Comparison of ENCODE assay signal across 8 cellular contexts in the genomic region with DNA sequence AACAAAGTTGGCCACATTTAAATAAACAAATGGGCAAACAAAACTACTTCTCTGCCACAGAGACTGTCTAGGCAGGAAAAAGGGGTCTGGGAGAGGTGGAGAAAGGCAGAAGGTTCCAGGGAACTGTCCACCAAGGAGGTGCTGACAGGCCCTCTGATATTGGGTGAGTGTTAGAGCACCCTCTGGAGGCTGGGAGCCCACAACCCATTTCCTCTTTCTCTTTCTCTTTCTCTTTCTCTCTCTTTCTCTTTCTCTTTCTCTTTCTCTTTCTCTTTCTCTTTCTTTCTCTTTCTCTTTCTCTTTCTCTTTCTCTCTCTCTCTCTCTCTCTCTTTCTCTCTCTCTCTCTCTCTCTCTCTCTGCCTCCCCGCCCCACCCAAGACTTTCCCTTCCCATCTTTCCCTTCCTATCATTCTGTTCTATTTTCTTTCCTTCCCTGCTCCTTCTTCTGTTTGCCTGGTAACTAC.
DNase-seq lines count a peak whose midpoint lies in the region; ATAC-seq and TF ChIP-seq lines count a peak whose summit lies in the region.

No MANE protein-coding gene starts in this region.

- peak; percentile 86 for ATAC-seq in SK-N-SH treated with all-trans-retinoic acid at 6 μM for 48 hours

- no peak overlapping the region for H2AFZ ChIP-seq in GM23248

- no peak overlapping the region for H3K4me2 ChIP-seq in GM23248 (ENCODE audit: unreplicated experiment)

- H3K27me3 ChIP-seq in GM23248 (replicated peaks; ENCODE audit: insufficient read depth) (peaks cover 2% of the 10 kb centered on the region; the same call in 1 of the 2 replicates), esophagus muscularis mucosa (no peaks in the 10 kb centered on the region), ovary (no peaks in the 10 kb centered on the region)

- no peaks in the 10 kb centered on the region for H3K9me3 ChIP-seq in GM23248 (ENCODE audit: low read depth)
- no peaks in the 10 kb centered on the region for H3K9me3 ChIP-seq in esophagus muscularis mucosa
- H3K9me3 ChIP-seq in ovary = no peaks in the 10 kb centered on the region

- H3K9me2 ChIP-seq in GM23248 (ENCODE audit: insufficient read depth) = no peaks in the 10 kb centered on the region

- no peaks in the 10 kb centered on the region for H4K20me1 ChIP-seq in GM23248 (ENCODE audit: insufficient read depth)

- no peak for TF ChIP-seq POLR2A in esophagus muscularis mucosa (IDR thresholded peaks at IDR 0.05; ENCODE audit: low read depth)
- no peak for TF ChIP-seq POLR2A in ovary (IDR thresholded peaks at IDR 0.05)

- TF ChIP-seq EP300 in esophagus muscularis mucosa (IDR thresholded peaks at IDR 0.05) (no peak), ovary (IDR thresholded peaks at IDR 0.05) (no peak)

- DNase-seq in stimulated activated CD4-positive, alpha-beta T cell treated with anti-CD3 and anti-CD28 coated beads, Interleukin-1b, Interleukin-23, amount 100 ng/mL, for 48 hours = peak; percentile 16
- DNase-seq in stimulated activated CD4-positive, alpha-beta T cell treated with anti-CD3 and anti-CD28 coated beads, Interleukin-2, amount 100 ng/mL, for 48 hours = no peak
- peak; percentile 60 for DNase-seq in GM23248
- no peak for DNase-seq in esophagus muscularis mucosa (ENCODE audit: extremely low spot score)
- peak in 4 of 5 donors; percentile 20 to 36 (median 26) for DNase-seq in ovary
- DNase-seq in activated T-cell treated with anti-CD3 and anti-CD28 coated beads for 4 hours = no peak

- H3K79me2 ChIP-seq in GM23248 (ENCODE audit: insufficient read depth) = no peaks in the 10 kb centered on the region

- H3K36me3 Mint-ChIP-seq in IgD-negative memory B cell = no peaks in the 10 kb centered on the region

- H3K4me1 ChIP-seq in GM23248 (ENCODE audit: insufficient read depth) (no peaks in the 10 kb centered on the region), esophagus muscularis mucosa (no peaks in the 10 kb centered on the region), ovary (ENCODE audit: insufficient read depth) (no peaks in the 10 kb centered on the region)

- H3K27ac Mint-ChIP-seq in IgD-negative memory B cell = peak overlapping the region in 1 of 3 donors; percentile 65

- H3K4me3 ChIP-seq in GM23248 (no peak overlapping the region), esophagus muscularis mucosa (no peak overlapping the region), ovary (no peak overlapping the region)

- intact Hi-C loops in esophagus muscularis mucosa (cut with DNase I) (no loop called here), ovary (cut with DNase I) (no loop called here)

- 38 to 46% methylated on average over 1 of the region's 1 CpG for WGBS in GM23248 (ENCODE audit: low coverage in 1 of 2, low lambda C conversion rate in 2 of 2, missing lambda C conversion rate in 2 of 2), 2 experiments
- WGBS in esophagus muscularis mucosa = 55% methylated on average over 1 of the region's 1 CpG
- 31 to 64% (median 43%) methylated on average over 1 of the region's 1 CpG for WGBS in ovary, 3 donors

- peaks cover 0 to 3% (median 1%) of the 10 kb centered on the region in 3 donors for H3K9me3 Mint-ChIP-seq in IgD-negative memory B cell

- peak; percentile 8 to 25 (median 17) for TF ChIP-seq CTCF in esophagus muscularis mucosa (IDR thresholded peaks at IDR 0.05)
- TF ChIP-seq CTCF in ovary (IDR thresholded peaks at IDR 0.05) = no peak

- no peaks in the 10 kb centered on the region for H3K4me1 Mint-ChIP-seq in IgD-negative memory B cell

- no peaks in the 10 kb centered on the region for H3F3A ChIP-seq in GM23248 (ENCODE audit: insufficient read depth)

- no peak overlapping the region for H3K27ac ChIP-seq in GM23248
- no peak overlapping the region for H3K27ac ChIP-seq in esophagus muscularis mucosa (replicated peaks in 1 of 4)
- no peak overlapping the region for H3K27ac ChIP-seq in ovary

- H3K27me3 Mint-ChIP-seq in IgD-negative memory B cell = peaks cover 5% of the 10 kb centered on the region

- H3K36me3 ChIP-seq in GM23248 (ENCODE audit: low read depth) = no peaks in the 10 kb centered on the region
- H3K36me3 ChIP-seq in esophagus muscularis mucosa = no peaks in the 10 kb centered on the region
- no peaks in the 10 kb centered on the region for H3K36me3 ChIP-seq in ovary

- in situ Hi-C loops in GM23248 (cut with MboI) = no loop called here

- no peak overlapping the region for H3K9ac ChIP-seq in GM23248

- peak overlapping the region in 3 of 4 donors; percentile 12 to 70 (median 50) for H3K4me3 Mint-ChIP-seq in IgD-negative memory B cell

TF ChIP-seq in SK-N-SH treated with all-trans-retinoic acid at 6 μM for 48 hours, 23 proteins besides CTCF, POLR2A, EP300 and RAD21:
- no peak for TF ChIP-seq PPARA (CRISPR knock-in tag; IDR thresholded peaks at IDR 0.05; ENCODE audit: borderline replicate concordance)
- TF ChIP-seq ZFP3 (CRISPR knock-in tag; IDR thresholded peaks at IDR 0.05) = 0 out of 2 replicates have a peak, but pooled peaks have one; percentile 48
- TF ChIP-seq, protein P1, sequence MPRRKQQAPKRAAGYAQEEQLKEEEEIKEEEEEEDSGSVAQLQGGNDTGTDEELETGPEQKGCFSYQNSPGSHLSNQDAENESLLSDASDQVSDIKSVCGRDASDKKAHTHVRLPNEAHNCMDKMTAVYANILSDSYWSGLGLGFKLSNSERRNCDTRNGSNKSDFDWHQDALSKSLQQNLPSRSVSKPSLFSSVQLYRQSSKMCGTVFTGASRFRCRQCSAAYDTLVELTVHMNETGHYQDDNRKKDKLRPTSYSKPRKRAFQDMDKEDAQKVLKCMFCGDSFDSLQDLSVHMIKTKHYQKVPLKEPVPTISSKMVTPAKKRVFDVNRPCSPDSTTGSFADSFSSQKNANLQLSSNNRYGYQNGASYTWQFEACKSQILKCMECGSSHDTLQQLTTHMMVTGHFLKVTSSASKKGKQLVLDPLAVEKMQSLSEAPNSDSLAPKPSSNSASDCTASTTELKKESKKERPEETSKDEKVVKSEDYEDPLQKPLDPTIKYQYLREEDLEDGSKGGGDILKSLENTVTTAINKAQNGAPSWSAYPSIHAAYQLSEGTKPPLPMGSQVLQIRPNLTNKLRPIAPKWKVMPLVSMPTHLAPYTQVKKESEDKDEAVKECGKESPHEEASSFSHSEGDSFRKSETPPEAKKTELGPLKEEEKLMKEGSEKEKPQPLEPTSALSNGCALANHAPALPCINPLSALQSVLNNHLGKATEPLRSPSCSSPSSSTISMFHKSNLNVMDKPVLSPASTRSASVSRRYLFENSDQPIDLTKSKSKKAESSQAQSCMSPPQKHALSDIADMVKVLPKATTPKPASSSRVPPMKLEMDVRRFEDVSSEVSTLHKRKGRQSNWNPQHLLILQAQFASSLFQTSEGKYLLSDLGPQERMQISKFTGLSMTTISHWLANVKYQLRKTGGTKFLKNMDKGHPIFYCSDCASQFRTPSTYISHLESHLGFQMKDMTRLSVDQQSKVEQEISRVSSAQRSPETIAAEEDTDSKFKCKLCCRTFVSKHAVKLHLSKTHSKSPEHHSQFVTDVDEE (CRISPR knock-in tag; IDR thresholded peaks at IDR 0.05) = no peak
- TF ChIP-seq ZFP30 (CRISPR knock-in tag; IDR thresholded peaks at IDR 0.05) = peak; percentile 30; the same call in 1 of the 2 replicates
- TF ChIP-seq CSDC2 (CRISPR knock-in tag; IDR thresholded peaks at IDR 0.05) = peak; percentile 29; the same call in 1 of the 2 replicates
- TF ChIP-seq OSR1 (CRISPR knock-in tag; IDR thresholded peaks at IDR 0.05) = no peak
- TF ChIP-seq SNAI2 (CRISPR knock-in tag; IDR thresholded peaks at IDR 0.05) = peak; percentile 60; the same call in 1 of the 2 replicates

Comparison
In these comparisons a context has a peak if more than half of its experiments do, and no peak if none do; other contexts are left out.
1. DNase-seq: peak in stimulated activated CD4-positive, alpha-beta T cell treated with anti-CD3 and anti-CD28 coated beads, Interleukin-1b, Interleukin-23, amount 100 ng/mL, for 48 hours (single experiment), GM23248 (single experiment) and ovary (4 of 5); none in stimulated activated CD4-positive, alpha-beta T cell treated with anti-CD3 and anti-CD28 coated beads, Interleukin-2, amount 100 ng/mL, for 48 hours (0 of 2), esophagus muscularis mucosa (single experiment) and activated T-cell treated with anti-CD3 and anti-CD28 coated beads for 4 hours (single experiment).
2. CTCF ChIP-seq: peak in esophagus muscularis mucosa (3 of 3); none in ovary (0 of 3).